11 cellular contexts compared by ENCODE assay signal in the genomic region with DNA sequence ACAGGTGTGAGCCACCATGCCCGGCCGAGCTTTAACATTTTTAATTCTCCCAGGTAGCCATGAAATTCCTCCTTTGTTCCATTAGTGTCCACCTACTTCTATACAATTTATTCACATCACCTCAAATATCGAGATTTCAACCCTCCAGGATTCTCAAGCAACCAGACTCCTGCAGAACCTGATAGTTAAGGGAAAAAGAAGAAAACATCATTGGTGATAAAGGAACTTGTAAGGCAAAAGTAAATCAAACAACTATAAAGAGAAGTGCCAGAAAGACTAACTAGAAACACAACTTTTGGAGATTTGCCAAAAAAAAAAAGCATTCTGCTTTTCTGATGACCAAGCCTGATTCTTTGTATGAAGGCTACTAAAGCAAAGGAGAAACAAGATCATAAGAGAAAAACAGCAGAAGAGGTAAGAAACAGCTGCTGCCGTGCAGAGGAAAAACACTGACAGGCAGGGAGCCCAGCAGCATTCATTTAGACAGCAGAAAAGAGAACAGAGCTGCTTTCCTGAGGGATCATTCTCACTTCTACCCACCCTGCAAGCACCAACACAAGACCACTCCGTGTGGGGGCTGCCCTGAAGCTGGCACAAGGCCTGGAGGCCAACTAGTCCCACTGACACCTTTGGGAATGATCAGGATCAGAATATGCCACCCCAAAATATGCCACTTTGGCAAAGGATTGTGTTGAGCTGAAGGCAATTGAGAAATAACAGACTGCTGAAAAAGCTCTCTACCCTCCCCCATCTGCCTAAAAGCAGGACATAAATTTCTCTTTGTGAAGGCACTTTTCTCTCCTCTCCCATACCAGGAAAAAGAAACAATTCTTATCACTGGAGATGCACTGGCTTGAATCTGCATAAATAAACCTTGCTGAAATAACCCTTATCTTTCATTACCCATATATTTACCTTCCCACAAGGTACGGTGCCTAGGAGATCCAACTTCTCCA.
DNase-seq lines count a peak whose midpoint lies in the region; ATAC-seq, FAIRE-seq and TF ChIP-seq lines count a peak whose summit lies in the region.
"Had no signal": no experiment of that assay in that cellular context is flagged by ENCODE, and none has a peak within 500 bp of the region (broad histone marks: within the 10 kb centered on the region; RNA-seq: fewer than 3 reads in every experiment).

No MANE protein-coding gene starts in this region.

- TF ChIP-seq CTCF in K562 (IDR thresholded peaks at IDR 0.05 in 2 of 3, conservative IDR thresholded peaks at IDR 0.05 in 1 of 3; ENCODE audit: insufficient read depth in 2 of 3, low read depth in 1 of 3, low read length in 3 of 3) (no peak), stomach (IDR thresholded peaks at IDR 0.05) (no peak)
- no peak for TF ChIP-seq CTCF in activated CD8-positive, alpha-beta T cell treated with anti-CD3 and anti-CD28 coated beads for 36 hours (IDR thresholded peaks at IDR 0.05)

- peak overlapping the region; percentile 80 for H3K4me2 ChIP-seq in K562 (ENCODE audit: insufficient read depth, low read length)

- in situ Hi-C loops in K562 (cut with MboI): no loop called here

- H2AFZ ChIP-seq in K562 (ENCODE audit: low read depth, low read length): peak overlapping the region; percentile 89

- H3K27me3 ChIP-seq in K562 (ENCODE audit: control insufficient read depth in 2 of 2, insufficient read depth in 2 of 2, low read length in 2 of 2) (no peaks in the 10 kb centered on the region), stomach (no peaks in the 10 kb centered on the region)

- POLR2A ChIA-PET in K562 (lab: Yijun Ruan, JAX): interaction anchor here (0.8 to 2.3 kb wide), 3 partner anchors 12 to 524 kb away, joined by 3 to 7 read pairs (median 4); no protein-coding TSS in a partner anchor
- POLR2A ChIA-PET in activated CD8-positive, alpha-beta T cell treated with anti-CD3 and anti-CD28 coated beads for 36 hours (lab: Charles Lee): interaction anchor here (0.7 kb wide), 1 partner anchor 946 kb away, joined by 8 read pairs; no protein-coding TSS in a partner anchor

- H3K27ac ChIP-seq in K562 (ENCODE audit: extremely low read depth, low read depth, low read length) (peak overlapping the region; percentile 88), stomach (peak overlapping the region in 4 of 5 donors; percentile 51 to 87 (median 68))

- ATAC-seq in K562: peak; percentile 78
- ATAC-seq in activated CD8-positive, alpha-beta T cell treated with anti-CD3 and anti-CD28 coated beads for 36 hours: no peak
- ATAC-seq: stimulated activated naive CD8-positive, alpha-beta T cell treated with anti-CD3 and anti-CD28 coated beads, Interleukin-15, Interleukin-2, amounts not matched to agents 100 U/mL and 50 U/mL, for 24 hours had no signal

- no TSS peak for BruUV-seq in K562 (replicated peaks; lab: Mats Ljungman, UMichigan)

- DNase-seq in NCI-H1694 treated with DMSO at 0.1 percent for 48 hours (lab: John Stamatoyannopoulos, UW): peak; percentile 53
- peak in 2 of 4 experiments; percentile 46 to 75 for DNase-seq in K562 (ENCODE audit: extremely low read depth in 1 of 4, low spot score in 3 of 4)
- DNase-seq in left kidney (ENCODE audit: low read depth, low spot score): peak; percentile 68
- no peak for DNase-seq in stomach
- DNase-seq in activated CD8-positive, alpha-beta T cell treated with anti-CD3 and anti-CD28 coated beads for 36 hours: no peak
- DNase-seq in activated effector memory CD4-positive, alpha-beta T cell treated with anti-CD3 and anti-CD28 coated beads, Interleukin-2, amount 50 U/mL, for 16 hours: no peak
- DNase-seq in activated T-cell treated with anti-CD3 and anti-CD28 coated beads, Interleukin-2, amount 50 U/mL, for 1 hour: no peak
- no peak for DNase-seq in erythroblast (lab: John Stamatoyannopoulos, UW)
- DNase-seq: activated CD4-positive, CD25-positive, alpha-beta regulatory T cell; stimulated activated naive CD8-positive, alpha-beta T cell treated with anti-CD3 and anti-CD28 coated beads, Interleukin-15, Interleukin-2, amounts not matched to agents 100 U/mL and 50 U/mL, for 24 hours had no signal

- H3K4me1 ChIP-seq in K562 (replicated peaks in 1 of 2; ENCODE audit: control insufficient read depth in 2 of 2, insufficient read depth in 2 of 2, low read length in 2 of 2) (peaks cover 10 to 40% of the 10 kb centered on the region in 2 experiments), stomach (peaks cover 12 to 43% (median 19%) of the 10 kb centered on the region in 4 donors)

- no peak for TF ChIP-seq POLR2A in K562 (conservative IDR thresholded peaks at IDR 0.05)
- TF ChIP-seq POLR2A in stomach (IDR thresholded peaks at IDR 0.05): no peak
- TF ChIP-seq POLR2A in erythroblast (IDR thresholded peaks at IDR 0.05; ENCODE audit: low read length): no peak

- TF ChIP-seq EP300 in K562 (IDR thresholded peaks at IDR 0.05; ENCODE audit: low read length) (peak; percentile 83), stomach (IDR thresholded peaks at IDR 0.05) (no peak)

- no peaks in the 10 kb centered on the region for H3K9me3 Mint-ChIP-seq in activated CD8-positive, alpha-beta T cell treated with anti-CD3 and anti-CD28 coated beads for 36 hours
- H3K9me3 Mint-ChIP-seq: neural crest cell had no signal

- no peak overlapping the region for H3K27ac Mint-ChIP-seq in activated CD8-positive, alpha-beta T cell treated with anti-CD3 and anti-CD28 coated beads for 36 hours

- H3K79me2 ChIP-seq in K562 (ENCODE audit: control insufficient read depth, insufficient read depth, low read length): no peaks in the 10 kb centered on the region

- H3K4me3 ChIP-seq in K562: peak overlapping the region; percentile 10; the same call in 1 of the 2 replicates
- no peak overlapping the region for H3K4me3 ChIP-seq in stomach

- WGBS in K562 (ENCODE audit: insufficient coverage, low coverage, missing lambda C conversion rate): 24% methylated on average over 6 of the region's 6 CpGs
- 31 to 38% (median 34%) methylated on average over 6 of the region's 6 CpGs for WGBS in stomach, 5 donors

- TF ChIP-seq RAD21 in K562 (CRISPR knock-in tag; conservative IDR thresholded peaks at IDR 0.05 in 1 of 2, IDR thresholded peaks at IDR 0.05 in 1 of 2): no peak

- H3K4me3 Mint-ChIP-seq in activated CD8-positive, alpha-beta T cell treated with anti-CD3 and anti-CD28 coated beads for 36 hours: no peak overlapping the region
- H3K4me3 Mint-ChIP-seq: neural crest cell had no signal

- CTCF ChIA-PET in K562 (lab: Yijun Ruan, JAX; ENCODE audit: low intra/inter-chr PET ratio): no interaction called here
- CTCF ChIA-PET in activated CD8-positive, alpha-beta T cell treated with anti-CD3 and anti-CD28 coated beads for 36 hours (lab: Charles Lee): interaction anchor here (1.2 to 3.0 kb wide), 2 partner anchors 11 to 20 kb away, joined by 3 to 15 read pairs; no protein-coding TSS in a partner anchor

- peak overlapping the region; percentile 64 to 86; a peak in 3 of 4 replicates for H3K9ac ChIP-seq in K562 (ENCODE audit: insufficient read depth in 1 of 2, low read depth in 2 of 2, low read length in 2 of 2)

- no peaks in the 10 kb centered on the region for H3K9me1 ChIP-seq in K562 (ENCODE audit: control insufficient read depth, insufficient read depth, low read length)

- H3K27me3 Mint-ChIP-seq in activated CD8-positive, alpha-beta T cell treated with anti-CD3 and anti-CD28 coated beads for 36 hours: no peaks in the 10 kb centered on the region

- no peaks in the 10 kb centered on the region for H3K36me3 Mint-ChIP-seq in activated CD8-positive, alpha-beta T cell treated with anti-CD3 and anti-CD28 coated beads for 36 hours (ENCODE audit: low read depth)

- intact Hi-C loops in K562 (cut with micrococcal nuclease) (loop anchor here (10.0 kb wide), 1 partner anchor 1865 kb away; no protein-coding TSS in a partner anchor), stomach (cut with DNase I; ENCODE audit: low total_unique reads) (no loop called here)
- intact Hi-C loops in activated CD8-positive, alpha-beta T cell treated with anti-CD3 and anti-CD28 coated beads for 36 hours (cut with micrococcal nuclease): no loop called here

- no peaks in the 10 kb centered on the region for H4K20me1 ChIP-seq in K562 (replicated peaks; ENCODE audit: control insufficient read depth, insufficient read depth, low read length)

- H3K9me3 ChIP-seq in K562 (replicated peaks; ENCODE audit: control insufficient read depth, insufficient read depth, low read depth, low read length) (no peaks in the 10 kb centered on the region), stomach (no peaks in the 10 kb centered on the region)

- FAIRE-seq in K562 (lab: Jason Lieb, UNC): peak; percentile 56

- no peaks in the 10 kb centered on the region for H3K36me3 ChIP-seq in K562 (ENCODE audit: control insufficient read depth, insufficient read depth, low read length)
- H3K36me3 ChIP-seq in stomach: no peaks in the 10 kb centered on the region

- H3K4me1 Mint-ChIP-seq in activated CD8-positive, alpha-beta T cell treated with anti-CD3 and anti-CD28 coated beads for 36 hours (ENCODE audit: low read depth): peaks cover 1% of the 10 kb centered on the region

TF ChIP-seq in K562, 482 proteins besides CTCF, POLR2A, EP300 and RAD21 (continues in another document):
- TF ChIP-seq HDAC3 (IDR thresholded peaks at IDR 0.05; ENCODE audit: borderline replicate concordance, partially characterized antibody) (peak; percentile 41), STAT5A (IDR thresholded peaks at IDR 0.05; ENCODE audit: borderline replicate concordance, low read length) (peak; percentile 46; the same call in 1 of the 2 replicates), MTA3 (IDR thresholded peaks at IDR 0.05; ENCODE audit: borderline replicate concordance) (peak; percentile 55; the same call in 1 of the 2 replicates), MEIS2 (IDR thresholded peaks at IDR 0.05; ENCODE audit: partially characterized antibody) (peak; percentile 95), LEF1 (IDR thresholded peaks at IDR 0.05) (peak; percentile 76), SOX6 (IDR thresholded peaks at IDR 0.05) (peak; percentile 84), DPF2 (IDR thresholded peaks at IDR 0.05) (peak; percentile 81; the same call in 1 of the 2 replicates), MXI1 (IDR thresholded peaks at IDR 0.05; ENCODE audit: low read depth, low read length) (no peak), ZNF311 (CRISPR knock-in tag; IDR thresholded peaks at IDR 0.05) (no peak), ZC3H11A (IDR thresholded peaks at IDR 0.05; ENCODE audit: low read depth, low read length) (no peak), EP400 (IDR thresholded peaks at IDR 0.05) (peak; percentile 29; the same call in 1 of the 2 replicates)
- TF ChIP-seq, protein P1, sequence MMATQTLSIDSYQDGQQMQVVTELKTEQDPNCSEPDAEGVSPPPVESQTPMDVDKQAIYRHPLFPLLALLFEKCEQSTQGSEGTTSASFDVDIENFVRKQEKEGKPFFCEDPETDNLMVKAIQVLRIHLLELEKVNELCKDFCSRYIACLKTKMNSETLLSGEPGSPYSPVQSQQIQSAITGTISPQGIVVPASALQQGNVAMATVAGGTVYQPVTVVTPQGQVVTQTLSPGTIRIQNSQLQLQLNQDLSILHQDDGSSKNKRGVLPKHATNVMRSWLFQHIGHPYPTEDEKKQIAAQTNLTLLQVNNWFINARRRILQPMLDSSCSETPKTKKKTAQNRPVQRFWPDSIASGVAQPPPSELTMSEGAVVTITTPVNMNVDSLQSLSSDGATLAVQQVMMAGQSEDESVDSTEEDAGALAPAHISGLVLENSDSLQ (IDR thresholded peaks at IDR 0.05): peak; percentile 75

Comparison
In these comparisons a context has a peak if more than half of its experiments do, and no peak if none do; other contexts are left out.
1. DNase-seq: peak in NCI-H1694 treated with DMSO at 0.1 percent for 48 hours (single experiment) and left kidney (single experiment); none in stomach (single experiment), activated CD8-positive, alpha-beta T cell treated with anti-CD3 and anti-CD28 coated beads for 36 hours (single experiment), activated effector memory CD4-positive, alpha-beta T cell treated with anti-CD3 and anti-CD28 coated beads, Interleukin-2, amount 50 U/mL, for 16 hours (single experiment), activated T-cell treated with anti-CD3 and anti-CD28 coated beads, Interleukin-2, amount 50 U/mL, for 1 hour (single experiment) and erythroblast (0 of 2).